Comparison of ENCODE assay signal across 31 cellular contexts in genomic region chr2:14240868-14241267, GRCh38.
"Had no signal": no experiment of that assay in that cellular context is flagged by ENCODE, and none has a peak within 500 bp of the region (broad histone marks: within the 10 kb centered on the region; RNA-seq: fewer than 3 reads in every experiment).

No MANE protein-coding gene starts in this region.

- H2AFZ ChIP-seq: neural progenitor cell, parathyroid adenoma had no signal

- H3K9ac ChIP-seq: neural progenitor cell, parathyroid adenoma had no signal

- H3K4me1 ChIP-seq: neural progenitor cell, parathyroid adenoma, psoas muscle, spleen, suprapubic skin, testis, tibial artery, transverse colon, upper lobe of right lung, uterus had no signal

- ATAC-seq: natural killer cell; psoas muscle; right cardiac atrium; sciatic nerve; stimulated activated memory B cell treated with anti-CD40 and anti-IgM and Interleukin-4, amounts not matched to agents 10 μg/mL and 1 μg/mL and 100 μg/mL, for 72 hours; stimulated activated naive CD8-positive, alpha-beta T cell treated with anti-CD3 and anti-CD28 coated beads, Interleukin-15, amount 100 ng/mL, for 72 hours; stimulated activated naive CD8-positive, alpha-beta T cell treated with anti-CD3 and anti-CD28 coated beads, Interleukin-15, Interleukin-2, amounts not matched to agents 100 U/mL and 50 U/mL, for 24 hours; upper lobe of right lung had no signal

- H3K9me3 ChIP-seq: ovary, psoas muscle, suprapubic skin, testis, tibial artery, transverse colon, upper lobe of right lung, uterus had no signal

- H3K9me3 Mint-ChIP-seq: nephron, neural progenitor cell, type B pancreatic cell had no signal

- H3K4me3 Mint-ChIP-seq: natural killer cell; nephron; neural progenitor cell; stimulated activated memory B cell treated with anti-CD40 and anti-IgM and Interleukin-4, amounts not matched to agents 10 μg/mL and 1 μg/mL and 100 μg/mL, for 72 hours; stimulated activated naive CD8-positive, alpha-beta T cell treated with anti-CD3 and anti-CD28 coated beads, Interleukin-15, amount 100 ng/mL, for 72 hours; type B pancreatic cell had no signal

- H3K79me2 ChIP-seq: parathyroid adenoma had no signal

- H3K4me3 ChIP-seq: neural progenitor cell, ovary, psoas muscle, skin epidermis, smooth muscle cell, spleen, suprapubic skin, testis, tibial artery, transverse colon, upper lobe of right lung, uterus had no signal

- H3K36me3 ChIP-seq: neural progenitor cell, ovary, spleen, suprapubic skin, tibial artery, transverse colon, upper lobe of right lung, uterus had no signal

- H3K27me3 Mint-ChIP-seq: stimulated activated memory B cell treated with anti-CD40 and anti-IgM and Interleukin-4, amounts not matched to agents 10 μg/mL and 1 μg/mL and 100 μg/mL, for 72 hours; stimulated activated naive CD8-positive, alpha-beta T cell treated with anti-CD3 and anti-CD28 coated beads, Interleukin-15, amount 100 ng/mL, for 72 hours; type B pancreatic cell had no signal

- H3K4me2 ChIP-seq: neural progenitor cell, smooth muscle cell had no signal

- H3K27ac Mint-ChIP-seq: natural killer cell; nephron; neural progenitor cell; progenitor cell of endocrine pancreas; stimulated activated memory B cell treated with anti-CD40 and anti-IgM and Interleukin-4, amounts not matched to agents 10 μg/mL and 1 μg/mL and 100 μg/mL, for 72 hours; stimulated activated naive CD8-positive, alpha-beta T cell treated with anti-CD3 and anti-CD28 coated beads, Interleukin-15, amount 100 ng/mL, for 72 hours; type B pancreatic cell had no signal

- DNase-seq: natural killer cell; occipital lobe; ovary; posterior cingulate gyrus; psoas muscle; right cardiac atrium; spleen; stimulated activated CD4-positive, alpha-beta T cell treated with anti-CD3 and anti-CD28 coated beads, Interleukin-12 subunit alpha, Interleukin-12 subunit beta, amount 100 ng/mL, for 4 hours; stimulated activated CD4-positive, alpha-beta T cell treated with anti-CD3 and anti-CD28 coated beads, Interleukin-1b, Interleukin-23, amount 100 ng/mL, for 48 hours; stimulated activated CD4-positive, alpha-beta T cell treated with anti-CD3 and anti-CD28 coated beads, Interleukin-4, amount 100 ng/mL, for 1 hour; stimulated activated CD4-positive, alpha-beta T cell treated with anti-CD3 and anti-CD28 coated beads, Interleukin-4, amount 100 ng/mL, for 4 hours; stimulated activated CD8-positive, alpha-beta memory T cell treated with anti-CD3 and anti-CD28 coated beads, Interleukin-4, amount 100 ng/mL, for 48 hours; stimulated activated naive CD4-positive, alpha-beta T cell; stimulated activated naive CD8-positive, alpha-beta T cell treated with anti-CD3 and anti-CD28 coated beads, Interleukin-15, amount 100 ng/mL, for 72 hours; stimulated activated naive CD8-positive, alpha-beta T cell treated with anti-CD3 and anti-CD28 coated beads, Interleukin-15, Interleukin-2, amounts not matched to agents 100 U/mL and 50 U/mL, for 24 hours; substantia nigra; testis; tibial artery; transverse colon; upper lobe of right lung; uterus had no signal

- H3K36me3 Mint-ChIP-seq: natural killer cell; neural progenitor cell; stimulated activated memory B cell treated with anti-CD40 and anti-IgM and Interleukin-4, amounts not matched to agents 10 μg/mL and 1 μg/mL and 100 μg/mL, for 72 hours; type B pancreatic cell had no signal

- H3K27me3 ChIP-seq: neural progenitor cell, ovary, spleen, suprapubic skin, testis, tibial artery, transverse colon, upper lobe of right lung, uterus had no signal

- H3K4me1 Mint-ChIP-seq: natural killer cell; nephron; neural progenitor cell; stimulated activated memory B cell treated with anti-CD40 and anti-IgM and Interleukin-4, amounts not matched to agents 10 μg/mL and 1 μg/mL and 100 μg/mL, for 72 hours; stimulated activated naive CD8-positive, alpha-beta T cell treated with anti-CD3 and anti-CD28 coated beads, Interleukin-15, amount 100 ng/mL, for 72 hours had no signal

- H3K27ac ChIP-seq: neural progenitor cell, ovary, parathyroid adenoma, psoas muscle, skin epidermis, spleen, suprapubic skin, testis, tibial artery, transverse colon, upper lobe of right lung, uterus had no signal
